In genomic region chr11:70550456-70551195, GRCh38 we compare ENCODE assay signal across 24 cellular contexts.
"Had no signal": no experiment of that assay in that cellular context is flagged by ENCODE, and none has a peak within 500 bp of the region (broad histone marks: within the 10 kb centered on the region; RNA-seq: fewer than 3 reads in every experiment).

No MANE protein-coding gene starts in this region.

- FAIRE-seq: urothelium cell line had no signal

- H3K79me2 ChIP-seq: hepatocyte had no signal

- H3K9me3 ChIP-seq: heart right ventricle, lower lobe of right lung, neutrophil, ovary, psoas muscle, suprapubic skin, thoracic aorta, tibial artery, upper lobe of right lung had no signal

- H3K27ac Mint-ChIP-seq: naive thymus-derived CD8-positive, alpha-beta T cell; stimulated activated effector memory CD8-positive, alpha-beta T cell treated with anti-CD3 and anti-CD28 coated beads, Interleukin-12 subunit alpha, Interleukin-12 subunit beta, amount 100 ng/mL, for 72 hours; stimulated activated naive CD8-positive, alpha-beta T cell treated with anti-CD3 and anti-CD28 coated beads, Interleukin-15, Interleukin-2, amounts not matched to agents 100 ng/mL and 50 ng/mL, for 24 hours had no signal

- H3K4me3 ChIP-seq: heart right ventricle, hepatocyte, lower lobe of right lung, ovary, psoas muscle, skin epidermis, suprapubic skin, thoracic aorta, tibial artery, upper lobe of right lung had no signal

- H3K4me2 ChIP-seq: hepatocyte had no signal

- DNase-seq: heart right ventricle; left cardiac atrium; lower lobe of right lung; mammary epithelial cell; mesenchymal stem cell; naive thymus-derived CD8-positive, alpha-beta T cell; occipital lobe; ovary; right cardiac atrium; stimulated activated CD4-positive, alpha-beta T cell treated with anti-CD3 and anti-CD28 coated beads, Interleukin-4, amount 100 ng/mL, for 24 hours; stimulated activated naive CD4-positive, alpha-beta T cell; tibial artery; upper lobe of right lung had no signal

- ATAC-seq: heart right ventricle; left cardiac atrium; left lobe of liver; naive thymus-derived CD8-positive, alpha-beta T cell; psoas muscle; right cardiac atrium; sciatic nerve; upper lobe of right lung had no signal

- H3K9me3 Mint-ChIP-seq: naive thymus-derived CD8-positive, alpha-beta T cell; stimulated activated effector memory CD8-positive, alpha-beta T cell treated with anti-CD3 and anti-CD28 coated beads, Interleukin-12 subunit alpha, Interleukin-12 subunit beta, amount 100 ng/mL, for 72 hours; stimulated activated naive CD8-positive, alpha-beta T cell treated with anti-CD3 and anti-CD28 coated beads, Interleukin-15, Interleukin-2, amounts not matched to agents 100 ng/mL and 50 ng/mL, for 24 hours had no signal

- H2AFZ ChIP-seq: hepatocyte had no signal

- H3K36me3 ChIP-seq: heart right ventricle, lower lobe of right lung, neutrophil, ovary, suprapubic skin, thoracic aorta, tibial artery, upper lobe of right lung had no signal

- H3K27me3 Mint-ChIP-seq: stimulated activated naive CD8-positive, alpha-beta T cell treated with anti-CD3 and anti-CD28 coated beads, Interleukin-15, Interleukin-2, amounts not matched to agents 100 ng/mL and 50 ng/mL, for 24 hours had no signal

- H3K4me1 ChIP-seq: lower lobe of right lung, psoas muscle, suprapubic skin, tibial artery, upper lobe of right lung had no signal

- H3K4me3 Mint-ChIP-seq: naive thymus-derived CD8-positive, alpha-beta T cell; stimulated activated effector memory CD8-positive, alpha-beta T cell treated with anti-CD3 and anti-CD28 coated beads, Interleukin-12 subunit alpha, Interleukin-12 subunit beta, amount 100 ng/mL, for 72 hours; stimulated activated naive CD8-positive, alpha-beta T cell treated with anti-CD3 and anti-CD28 coated beads, Interleukin-15, Interleukin-2, amounts not matched to agents 100 ng/mL and 50 ng/mL, for 24 hours had no signal

- H3K27me3 ChIP-seq: hepatocyte, neutrophil, ovary, upper lobe of right lung had no signal

- H3K36me3 Mint-ChIP-seq: naive thymus-derived CD8-positive, alpha-beta T cell; stimulated activated effector memory CD8-positive, alpha-beta T cell treated with anti-CD3 and anti-CD28 coated beads, Interleukin-12 subunit alpha, Interleukin-12 subunit beta, amount 100 ng/mL, for 72 hours had no signal

- H3K4me1 Mint-ChIP-seq: stimulated activated effector memory CD8-positive, alpha-beta T cell treated with anti-CD3 and anti-CD28 coated beads, Interleukin-12 subunit alpha, Interleukin-12 subunit beta, amount 100 ng/mL, for 72 hours had no signal

- H3K27ac ChIP-seq: heart right ventricle, hepatocyte, lower lobe of right lung, neutrophil, ovary, psoas muscle, skin epidermis, suprapubic skin, thoracic aorta, tibial artery, upper lobe of right lung had no signal
